ENCODE assay signal across 33 cellular contexts in genomic region chr2:235520787-235521186, GRCh38.
"Had no signal": no experiment of that assay in that cellular context is flagged by ENCODE, and none has a peak within 500 bp of the region (broad histone marks: within the 10 kb centered on the region; RNA-seq: fewer than 3 reads in every experiment).

No MANE protein-coding gene starts in this region.

- H3K36me3 ChIP-seq: Peyer's patch had no signal

- DNase-seq: activated CD4-positive, alpha-beta memory T cell treated with anti-CD3 and anti-CD28 coated beads, Interleukin-2, amount 10 ng/mL, durations not matched to agents 7 days and 5 days; activated CD4-positive, alpha-beta T cell treated with anti-CD3 and anti-CD28 coated beads for 1 hour; activated CD4-positive, alpha-beta T cell treated with anti-CD3 and anti-CD28 coated beads for 48 hours; activated CD4-positive, CD25-positive, alpha-beta regulatory T cell; activated CD8-positive, alpha-beta memory T cell treated with anti-CD3 and anti-CD28 coated beads for 24 hours; activated CD8-positive, alpha-beta memory T cell treated with anti-CD3 and anti-CD28 coated beads, Interleukin-2, amount 10 ng/mL, durations not matched to agents 7 days and 5 days; activated CD8-positive, alpha-beta memory T cell treated with anti-CD3 and anti-CD28 coated beads, Interleukin-2, amount 50 U/mL, for 48 hours; activated effector memory CD4-positive, alpha-beta T cell treated with Interleukin-2 at 50 U/mL for 16 hours; activated naive CD4-positive, alpha-beta T cell treated with anti-CD3 and anti-CD28 coated beads, Interleukin-2, amount 10 ng/mL, durations not matched to agents 7 days and 5 days; activated naive CD8-positive, alpha-beta T cell treated with anti-CD3 and anti-CD28 coated beads, Interleukin-2, amount 50 U/mL, for 24 hours; activated T-cell treated with anti-CD3 and anti-CD28 coated beads, Interleukin-2, amount 50 U/mL, for 48 hours; anterior cingulate cortex; caudate nucleus; cerebellar nuclear complex; NCI-H1092 treated with DMSO at 0.1 percent for 48 hours; NCI-H1417; NCI-H187 treated with DMSO at 0.1 percent for 48 hours; NCI-H2081 treated with DMSO at 0.1 percent for 48 hours; NCI-H345; NCI-H524 treated with DMSO at 0.1 percent for 48 hours; NCI-H82; PC-3; Peyer's patch; SIG-M5; SW 1271; T-helper 1 cell; T-helper 2 cell; T1000 had no signal

- H3K9ac ChIP-seq: KMS-11 had no signal

- H3K4me3 ChIP-seq: Peyer's patch had no signal

- H3K9me3 ChIP-seq: Peyer's patch had no signal

- FAIRE-seq: bronchial epithelial cell had no signal

- ATAC-seq: activated CD8-positive, alpha-beta memory T cell treated with anti-CD3 and anti-CD28 coated beads, Interleukin-2, amount 10 ng/mL, durations not matched to agents 7 days and 5 days; activated naive CD8-positive, alpha-beta T cell treated with anti-CD3 and anti-CD28 coated beads, Interleukin-2, amount 50 U/mL, for 24 hours; PC-3; Right ventricle myocardium inferior had no signal

- H3K27me3 ChIP-seq: Peyer's patch had no signal

- H3K27ac ChIP-seq: KMS-11, Peyer's patch, RWPE1, VCaP had no signal

- H3K4me2 ChIP-seq: KMS-11 had no signal
